8 cellular contexts compared by ENCODE assay signal in the genomic region with DNA sequence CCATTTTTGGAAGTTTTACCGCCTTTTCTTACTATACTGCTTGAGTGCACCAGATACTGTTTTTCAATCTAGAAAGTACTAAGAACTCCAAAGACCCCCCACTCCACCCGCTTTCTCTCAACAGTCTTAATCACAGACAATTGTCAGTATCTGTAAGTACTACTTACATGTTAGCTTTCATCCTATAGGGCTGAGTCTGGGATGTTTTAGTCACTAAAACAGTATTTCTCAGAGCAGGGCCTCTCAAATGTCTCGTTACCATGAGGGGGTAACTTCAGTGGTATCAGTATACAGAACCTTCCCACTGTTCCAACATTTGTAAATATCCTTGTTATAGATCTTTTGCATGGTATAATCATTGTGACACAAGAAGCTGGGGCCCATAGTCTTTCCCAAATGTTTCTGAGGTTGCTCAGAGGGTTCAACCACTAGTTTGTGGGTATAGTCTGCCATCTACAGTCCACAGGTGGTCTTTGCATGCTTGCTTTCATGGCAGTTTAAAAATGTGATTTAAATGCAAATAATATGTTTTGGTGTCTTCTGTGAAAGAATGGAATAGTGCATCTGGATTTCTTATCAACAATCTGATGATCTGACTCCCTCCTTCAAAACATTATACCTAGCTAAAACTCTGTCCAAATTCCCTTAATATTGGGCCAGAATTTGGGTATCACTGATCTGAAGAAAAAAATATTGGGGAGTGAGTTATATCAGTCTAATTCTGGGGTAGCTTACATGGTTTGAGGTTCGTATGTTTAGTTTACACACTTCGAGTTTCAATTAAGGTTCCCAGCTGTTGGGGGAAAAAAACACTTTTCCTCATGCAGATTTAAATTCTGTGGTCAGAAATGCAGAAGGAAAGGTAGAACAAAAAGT. TPM values are rescaled to one million over a fixed set of nuclear protein-coding genes. Genes with fewer than 3 reads are reported as not detected.
DNase-seq lines count a peak whose midpoint lies in the region; ATAC-seq, FAIRE-seq and TF ChIP-seq lines count a peak whose summit lies in the region.

No MANE protein-coding gene starts in this region.

- ATAC-seq in HG03103 (IDR thresholded peaks at IDR 0.05; ENCODE audit: low read depth, unreplicated experiment) = peak; percentile 64
- peak in 1 of 2 donors; percentile 85 for ATAC-seq in upper lobe of left lung (ENCODE audit: low FRiP score in 2 of 2)

- no peak for TF ChIP-seq EP300 in upper lobe of left lung (IDR thresholded peaks at IDR 0.05)

- H3K27me3 Mint-ChIP-seq in activated naive CD4-positive, alpha-beta T cell treated with anti-CD3 and anti-CD28 coated beads, Interleukin-2, amount 10 ng/mL, durations not matched to agents 7 days and 5 days = peaks cover 11% of the 10 kb centered on the region

- H3K4me3 Mint-ChIP-seq in activated naive CD4-positive, alpha-beta T cell treated with anti-CD3 and anti-CD28 coated beads, Interleukin-2, amount 10 ng/mL, durations not matched to agents 7 days and 5 days = no peak overlapping the region

- H3K27me3 ChIP-seq in bronchial epithelial cell (ENCODE audit: control insufficient read depth, insufficient read depth, low read length) = no peaks in the 10 kb centered on the region
- H3K27me3 ChIP-seq in upper lobe of left lung = no peaks in the 10 kb centered on the region

- H3K36me3 Mint-ChIP-seq in activated naive CD4-positive, alpha-beta T cell treated with anti-CD3 and anti-CD28 coated beads, Interleukin-2, amount 10 ng/mL, durations not matched to agents 7 days and 5 days = no peaks in the 10 kb centered on the region

- peak; percentile 46 for DNase-seq in activated naive CD4-positive, alpha-beta T cell treated with anti-CD3 and anti-CD28 coated beads, Interleukin-2, amount 10 ng/mL, durations not matched to agents 7 days and 5 days
- no peak for DNase-seq in activated naive CD4-positive, alpha-beta T cell (lab: John Stamatoyannopoulos, UW)
- DNase-seq in NOMO-1 treated with dmso at 0.1 percent for 144 hours (lab: John Stamatoyannopoulos, UW; ENCODE audit: unreplicated experiment) (peak; percentile 60), bronchial epithelial cell (ENCODE audit: low read depth) (peak; percentile 68), left kidney (ENCODE audit: low read depth, low spot score) (peak; percentile 73), upper lobe of left lung (no peak), GM19240 (ENCODE audit: insufficient read length, low spot score) (no peak)

- TF ChIP-seq CTCF in bronchial epithelial cell (IDR thresholded peaks at IDR 0.05; ENCODE audit: insufficient read depth, low read length, severe bottlenecking) = peak; percentile 73
- TF ChIP-seq CTCF in upper lobe of left lung (IDR thresholded peaks at IDR 0.05) = peak; percentile 49 to 79 (median 69)

- no peak overlapping the region for H3K27ac ChIP-seq in upper lobe of left lung

- no peaks in the 10 kb centered on the region for H3K36me3 ChIP-seq in bronchial epithelial cell (ENCODE audit: control insufficient read depth, insufficient read depth, low read length)
- no peaks in the 10 kb centered on the region for H3K36me3 ChIP-seq in upper lobe of left lung

- no peaks in the 10 kb centered on the region for H3K4me1 Mint-ChIP-seq in activated naive CD4-positive, alpha-beta T cell treated with anti-CD3 and anti-CD28 coated beads, Interleukin-2, amount 10 ng/mL, durations not matched to agents 7 days and 5 days

- no peak for TF ChIP-seq POLR2A in upper lobe of left lung (IDR thresholded peaks at IDR 0.05)

- H3K4me3 ChIP-seq in bronchial epithelial cell (ENCODE audit: low read depth, low read length) = no peak overlapping the region
- H3K4me3 ChIP-seq in upper lobe of left lung = no peak overlapping the region

- WGBS in upper lobe of left lung, 2 donors = 65 to 66% methylated on average over 5 of the region's 5 CpGs

- CTCF ChIA-PET in activated naive CD4-positive, alpha-beta T cell treated with anti-CD3 and anti-CD28 coated beads, Interleukin-2, amount 10 ng/mL, durations not matched to agents 7 days and 5 days (lab: Charles Lee) = interaction anchor here (1.5 to 6.1 kb wide), 2 partner anchors 48 to 242 kb away, joined by 4 to 61 read pairs; no protein-coding TSS in a partner anchor

- no peaks in the 10 kb centered on the region for H3K9me3 Mint-ChIP-seq in activated naive CD4-positive, alpha-beta T cell treated with anti-CD3 and anti-CD28 coated beads, Interleukin-2, amount 10 ng/mL, durations not matched to agents 7 days and 5 days

- FAIRE-seq in bronchial epithelial cell (lab: Jason Lieb, UNC) = no peak

- H3K4me1 ChIP-seq in upper lobe of left lung = peaks cover 0 to 3% (median 0%) of the 10 kb centered on the region in 4 donors

- no peak overlapping the region for H3K27ac Mint-ChIP-seq in activated naive CD4-positive, alpha-beta T cell treated with anti-CD3 and anti-CD28 coated beads, Interleukin-2, amount 10 ng/mL, durations not matched to agents 7 days and 5 days

- no peaks in the 10 kb centered on the region for H3K9me3 ChIP-seq in upper lobe of left lung

RNA-seq across cellular contexts. Expression of a gene that starts 18.0 kb away (rescaled TPM):
- total RNA-seq in bronchial epithelial cell = 34.2 and 37.8 TPM in 2 replicates
- 10 to 100 TPM; 29.1 to 54.9 (median 35.1) TPM for total RNA-seq in upper lobe of left lung

Comparison
In these comparisons a context has a peak if more than half of its experiments do, and no peak if none do; other contexts are left out.
1. DNase-seq: peak in activated naive CD4-positive, alpha-beta T cell treated with anti-CD3 and anti-CD28 coated beads, Interleukin-2, amount 10 ng/mL, durations not matched to agents 7 days and 5 days (single experiment), NOMO-1 treated with dmso at 0.1 percent for 144 hours (single experiment), bronchial epithelial cell (single experiment) and left kidney (single experiment); none in activated naive CD4-positive, alpha-beta T cell (0 of 4), upper lobe of left lung (0 of 2) and GM19240 (single experiment).